ENCODE assay signal across 28 cellular contexts in the genomic region with DNA sequence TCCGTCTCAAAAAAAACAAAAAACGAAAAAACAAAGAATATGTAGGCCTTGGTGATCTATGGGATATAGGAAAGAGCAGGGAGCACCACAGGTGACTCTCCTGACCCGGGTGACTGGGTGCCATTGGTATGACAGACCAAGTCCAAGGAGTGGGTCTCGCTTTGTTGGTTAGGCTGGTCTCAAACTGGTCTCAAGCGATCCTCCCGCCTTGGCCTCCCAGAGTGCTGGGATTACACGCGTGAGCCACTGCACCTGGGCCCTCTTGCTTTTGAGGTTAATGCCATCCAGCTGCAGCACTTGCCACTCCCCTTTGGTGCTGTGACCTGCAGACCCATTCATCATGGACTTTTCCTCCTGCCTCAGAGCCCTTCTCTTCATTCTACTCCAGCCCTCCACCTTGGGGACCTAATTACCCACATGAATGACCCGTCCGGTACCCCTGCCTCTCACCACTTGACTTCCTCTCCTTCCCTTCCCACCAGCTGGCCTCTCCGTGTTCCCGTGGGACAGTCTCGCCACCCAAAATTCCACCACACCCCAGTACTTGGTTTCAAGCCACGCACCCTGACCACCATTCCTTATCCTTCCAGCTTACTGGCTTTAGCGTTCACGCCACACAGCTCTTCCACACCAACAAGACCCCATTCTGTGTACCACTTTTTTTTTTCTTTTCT. TPM values are rescaled to one million over a fixed set of nuclear protein-coding genes. Genes with fewer than 3 reads are reported as not detected.
DNase-seq lines count a peak whose midpoint lies in the region; ATAC-seq and TF ChIP-seq lines count a peak whose summit lies in the region.
"Had no signal": no experiment of that assay in that cellular context is flagged by ENCODE, and none has a peak within 500 bp of the region (broad histone marks: within the 10 kb centered on the region; RNA-seq: fewer than 3 reads in every experiment).

No MANE protein-coding gene starts in this region.

- peaks cover 24% of the 10 kb centered on the region for H3K4me1 Mint-ChIP-seq in T-helper 2 cell treated with Interferon-gamma antibody and Interleukin-4, amounts not matched to agents 5 μg/mL and 100 μg/mL, for 36 hours (ENCODE audit: low read depth)
- peaks cover 25% of the 10 kb centered on the region for H3K4me1 Mint-ChIP-seq in WTC11
- peaks cover 10% of the 10 kb centered on the region for H3K4me1 Mint-ChIP-seq in nephron
- peaks cover 10 to 21% (median 15%) of the 10 kb centered on the region in 3 donors for H3K4me1 Mint-ChIP-seq in T-cell

- no peak for DNase-seq in T-helper 2 cell treated with Interferon-gamma antibody and Interleukin-4, amounts not matched to agents 5 μg/mL and 100 μg/mL, for 36 hours (ENCODE audit: low spot score)
- DNase-seq in T-helper 2 cell (no peak), WTC11 (ENCODE audit: low spot score) (no peak), SK-N-DZ (ENCODE audit: low spot score) (no peak), T-cell (no peak), cardiac septum (ENCODE audit: low spot score) (no peak)
- no peak for DNase-seq in stimulated activated CD4-positive, alpha-beta T cell treated with anti-CD3 and anti-CD28 coated beads, Interleukin-1b, Interleukin-23, amount 100 ng/mL, for 48 hours
- DNase-seq: 8988T; activated CD4-positive, alpha-beta T cell treated with anti-CD3 and anti-CD28 coated beads, Interleukin-2, amount 10 ng/mL, durations not matched to agents 24 days and 14 days; activated T-cell treated with anti-CD3 and anti-CD28 coated beads, Interleukin-2, amount 50 U/mL, for 48 hours; anterior cingulate cortex; DMS79 treated with DMSO at 0.1 percent for 48 hours; endodermal cell; esophagus squamous epithelium; hippocampal formation; immature natural killer cell; left lung; midbrain; natural killer cell; NCI-H1417 treated with DMSO at 0.1 percent for 48 hours; NCI-H2107; right cardiac atrium; SIG-M5; tibial artery had no signal

- TF ChIP-seq CTCF in WTC11 (IDR thresholded peaks at IDR 0.05) (no peak), nephron (IDR thresholded peaks at IDR 0.05; ENCODE audit: unreplicated experiment in 3 of 3) (no peak)

- CTCF ChIA-PET in WTC11 (lab: Charles Lee) (interaction anchor here (1.2 kb wide), 1 partner anchor 170 kb away, joined by 4 read pairs; no protein-coding TSS in a partner anchor), T-cell (lab: Charles Lee) (no interaction called here)

- H3K36me3 Mint-ChIP-seq in T-helper 2 cell treated with Interferon-gamma antibody and Interleukin-4, amounts not matched to agents 5 μg/mL and 100 μg/mL, for 36 hours (ENCODE audit: low read depth) = peaks cover 5% of the 10 kb centered on the region
- peaks cover 5% of the 10 kb centered on the region; the same call in 1 of the 2 replicates for H3K36me3 Mint-ChIP-seq in WTC11
- H3K36me3 Mint-ChIP-seq in nephron (ENCODE audit: low read depth) = no peaks in the 10 kb centered on the region
- no peaks in the 10 kb centered on the region for H3K36me3 Mint-ChIP-seq in T-cell
- H3K36me3 Mint-ChIP-seq: immature natural killer cell, natural killer cell had no signal

- ATAC-seq in WTC11 = no peak
- no peak for ATAC-seq in T-cell (replicated peaks in 1 of 4)
- ATAC-seq: GM23338, left lung, natural killer cell, right cardiac atrium had no signal

- no peaks in the 10 kb centered on the region for H3K9me3 Mint-ChIP-seq in T-helper 2 cell treated with Interferon-gamma antibody and Interleukin-4, amounts not matched to agents 5 μg/mL and 100 μg/mL, for 36 hours
- H3K9me3 Mint-ChIP-seq in WTC11 (peaks cover 3% of the 10 kb centered on the region; the same call in 1 of the 2 replicates), nephron (no peaks in the 10 kb centered on the region), T-cell (no peaks in the 10 kb centered on the region)
- H3K9me3 Mint-ChIP-seq: activated CD4-positive, alpha-beta T cell treated with anti-CD3 and anti-CD28 coated beads, Interleukin-2, amount 10 ng/mL, durations not matched to agents 24 days and 14 days; activated naive CD4-positive, alpha-beta T cell treated with anti-CD3 and anti-CD28 coated beads, Interleukin-2, amount 50 U/mL, for 24 hours; endodermal cell; immature natural killer cell; natural killer cell; stimulated activated naive CD8-positive, alpha-beta T cell treated with anti-CD3 and anti-CD28 coated beads, Interleukin-15, Interleukin-2, amounts not matched to agents 100 ng/mL and 50 ng/mL, for 24 hours had no signal

- intact Hi-C loops in cardiac septum (cut with DNase I) = loop anchor here (5.0 kb wide), 2 partner anchors 57 to 227 kb away; partner anchors contain the start of genes CYB5D2 and ZZEF1

- no peaks in the 10 kb centered on the region for H3K27me3 Mint-ChIP-seq in T-helper 2 cell treated with Interferon-gamma antibody and Interleukin-4, amounts not matched to agents 5 μg/mL and 100 μg/mL, for 36 hours (ENCODE audit: low read depth)
- H3K27me3 Mint-ChIP-seq in WTC11 (ENCODE audit: low read depth) (no peaks in the 10 kb centered on the region), nephron (ENCODE audit: low read depth) (no peaks in the 10 kb centered on the region), T-cell (no peaks in the 10 kb centered on the region)
- H3K27me3 Mint-ChIP-seq: activated CD4-positive, alpha-beta T cell treated with anti-CD3 and anti-CD28 coated beads, Interleukin-2, amount 10 ng/mL, durations not matched to agents 24 days and 14 days; activated naive CD4-positive, alpha-beta T cell treated with anti-CD3 and anti-CD28 coated beads, Interleukin-2, amount 50 U/mL, for 24 hours; stimulated activated naive CD8-positive, alpha-beta T cell treated with anti-CD3 and anti-CD28 coated beads, Interleukin-15, Interleukin-2, amounts not matched to agents 100 ng/mL and 50 ng/mL, for 24 hours had no signal

- POLR2A ChIA-PET in WTC11 (lab: Charles Lee) = interaction anchor here (2.1 kb wide), 1 partner anchor 19 kb away, joined by 5 read pairs; no protein-coding TSS in a partner anchor
- POLR2A ChIA-PET in T-cell (lab: Charles Lee) = no interaction called here

- peak overlapping the region; percentile 32 for H3K27ac Mint-ChIP-seq in T-helper 2 cell treated with Interferon-gamma antibody and Interleukin-4, amounts not matched to agents 5 μg/mL and 100 μg/mL, for 36 hours
- H3K27ac Mint-ChIP-seq in WTC11 (peak overlapping the region; percentile 13), nephron (no peak overlapping the region), T-cell (no peak overlapping the region)
- H3K27ac Mint-ChIP-seq: activated naive CD4-positive, alpha-beta T cell treated with anti-CD3 and anti-CD28 coated beads, Interleukin-2, amount 50 U/mL, for 24 hours; endodermal cell; GM23338; immature natural killer cell; natural killer cell; stimulated activated naive CD8-positive, alpha-beta T cell treated with anti-CD3 and anti-CD28 coated beads, Interleukin-15, Interleukin-2, amounts not matched to agents 100 ng/mL and 50 ng/mL, for 24 hours had no signal

- no peak overlapping the region for H3K4me3 Mint-ChIP-seq in T-helper 2 cell treated with Interferon-gamma antibody and Interleukin-4, amounts not matched to agents 5 μg/mL and 100 μg/mL, for 36 hours
- H3K4me3 Mint-ChIP-seq in WTC11 (no peak overlapping the region), nephron (peak overlapping the region in 2 of 3 experiments; percentile 17 to 25), T-cell (no peak overlapping the region)
- H3K4me3 Mint-ChIP-seq: activated CD4-positive, alpha-beta T cell treated with anti-CD3 and anti-CD28 coated beads, Interleukin-2, amount 10 ng/mL, durations not matched to agents 24 days and 14 days; activated naive CD4-positive, alpha-beta T cell treated with anti-CD3 and anti-CD28 coated beads, Interleukin-2, amount 50 U/mL, for 24 hours; endodermal cell; GM23338; immature natural killer cell; natural killer cell; stimulated activated naive CD8-positive, alpha-beta T cell treated with anti-CD3 and anti-CD28 coated beads, Interleukin-15, Interleukin-2, amounts not matched to agents 100 ng/mL and 50 ng/mL, for 24 hours had no signal

TF ChIP-seq in WTC11, 78 proteins besides CTCF, POLR2A, EP300 and RAD21 (continues in another document):
- TF ChIP-seq, protein P1, sequence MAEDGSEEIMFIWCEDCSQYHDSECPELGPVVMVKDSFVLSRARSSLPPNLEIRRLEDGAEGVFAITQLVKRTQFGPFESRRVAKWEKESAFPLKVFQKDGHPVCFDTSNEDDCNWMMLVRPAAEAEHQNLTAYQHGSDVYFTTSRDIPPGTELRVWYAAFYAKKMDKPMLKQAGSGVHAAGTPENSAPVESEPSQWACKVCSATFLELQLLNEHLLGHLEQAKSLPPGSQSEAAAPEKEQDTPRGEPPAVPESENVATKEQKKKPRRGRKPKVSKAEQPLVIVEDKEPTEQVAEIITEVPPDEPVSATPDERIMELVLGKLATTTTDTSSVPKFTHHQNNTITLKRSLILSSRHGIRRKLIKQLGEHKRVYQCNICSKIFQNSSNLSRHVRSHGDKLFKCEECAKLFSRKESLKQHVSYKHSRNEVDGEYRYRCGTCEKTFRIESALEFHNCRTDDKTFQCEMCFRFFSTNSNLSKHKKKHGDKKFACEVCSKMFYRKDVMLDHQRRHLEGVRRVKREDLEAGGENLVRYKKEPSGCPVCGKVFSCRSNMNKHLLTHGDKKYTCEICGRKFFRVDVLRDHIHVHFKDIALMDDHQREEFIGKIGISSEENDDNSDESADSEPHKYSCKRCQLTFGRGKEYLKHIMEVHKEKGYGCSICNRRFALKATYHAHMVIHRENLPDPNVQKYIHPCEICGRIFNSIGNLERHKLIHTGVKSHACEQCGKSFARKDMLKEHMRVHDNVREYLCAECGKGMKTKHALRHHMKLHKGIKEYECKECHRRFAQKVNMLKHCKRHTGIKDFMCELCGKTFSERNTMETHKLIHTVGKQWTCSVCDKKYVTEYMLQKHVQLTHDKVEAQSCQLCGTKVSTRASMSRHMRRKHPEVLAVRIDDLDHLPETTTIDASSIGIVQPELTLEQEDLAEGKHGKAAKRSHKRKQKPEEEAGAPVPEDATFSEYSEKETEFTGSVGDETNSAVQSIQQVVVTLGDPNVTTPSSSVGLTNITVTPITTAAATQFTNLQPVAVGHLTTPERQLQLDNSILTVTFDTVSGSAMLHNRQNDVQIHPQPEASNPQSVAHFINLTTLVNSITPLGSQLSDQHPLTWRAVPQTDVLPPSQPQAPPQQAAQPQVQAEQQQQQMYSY (CRISPR knock-in tag; IDR thresholded peaks at IDR 0.05) = no peak
- TF ChIP-seq ZBTB21 (CRISPR knock-in tag; IDR thresholded peaks at IDR 0.05; ENCODE audit: borderline replicate concordance) (no peak), JUN (CRISPR knock-in tag; IDR thresholded peaks at IDR 0.05) (no peak), CREM (CRISPR knock-in tag; IDR thresholded peaks at IDR 0.05) (no peak)

RNA-seq across cellular contexts. Expression of gene UBE2G1, which starts 3.2 kb away (rescaled TPM):
- total RNA-seq in WTC11 (2021) (177 to 201 TPM (median 198 TPM) in 3 replicates), T-cell (10 to 100 TPM; 49.6 to 62.5 (median 56.4) TPM), cardiac septum (80.4 TPM)
- 89.3 and 113 TPM in 2 replicates for polyA plus RNA-seq in SK-N-DZ (2014; cell fraction: cytosol; rRNA removed)
- 42.8 and 63.0 TPM in 2 replicates for polyA plus RNA-seq in SK-N-DZ (2014; cell fraction: nucleus; rRNA removed)

Comparison
In these comparisons a context has a peak if more than half of its experiments do, and no peak if none do; other contexts are left out.
1. H3K27ac Mint-ChIP-seq: peak in T-helper 2 cell treated with Interferon-gamma antibody and Interleukin-4, amounts not matched to agents 5 μg/mL and 100 μg/mL, for 36 hours (single experiment) and WTC11 (single experiment); none in nephron (0 of 3) and T-cell (0 of 2).
2. H3K4me3 Mint-ChIP-seq: peak in nephron (2 of 3); none in T-helper 2 cell treated with Interferon-gamma antibody and Interleukin-4, amounts not matched to agents 5 μg/mL and 100 μg/mL, for 36 hours (single experiment), WTC11 (single experiment) and T-cell (0 of 3).